19 cellular contexts compared by ENCODE assay signal in the genomic region with DNA sequence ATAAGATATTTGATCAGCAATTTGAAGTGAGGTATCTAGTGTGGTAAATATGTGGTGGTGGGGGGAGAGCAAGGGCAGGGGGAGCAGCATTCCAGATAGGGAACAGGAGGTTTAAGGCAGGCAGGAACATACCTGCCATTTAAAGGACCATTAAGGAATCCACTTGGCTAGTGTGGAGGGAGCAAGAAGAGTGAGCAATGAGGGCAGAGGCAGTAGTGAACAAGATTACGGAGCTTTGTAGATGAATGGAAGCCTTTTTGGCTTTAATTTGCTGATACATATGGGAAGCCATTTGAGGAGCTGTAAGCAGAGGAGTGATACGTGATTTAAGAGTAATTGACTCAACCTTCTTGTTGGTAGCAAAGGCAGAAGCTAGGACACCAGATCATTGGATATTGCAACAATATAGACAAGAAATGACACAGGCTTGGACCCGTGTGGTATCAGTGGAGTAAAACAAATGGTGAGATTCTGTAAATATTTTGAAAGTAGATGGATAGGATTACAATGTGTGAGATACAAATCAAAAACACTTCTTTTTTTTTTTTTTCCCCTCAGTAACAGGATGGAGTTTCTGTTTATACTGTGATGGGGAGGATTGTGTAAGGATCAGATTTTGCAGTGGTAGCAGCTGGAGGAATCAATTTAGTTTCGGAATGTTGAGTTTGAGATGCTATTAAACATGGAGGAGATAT.
"Had no signal": no experiment of that assay in that cellular context is flagged by ENCODE, and none has a peak within 500 bp of the region (broad histone marks: within the 10 kb centered on the region; RNA-seq: fewer than 3 reads in every experiment).

No MANE protein-coding gene starts in this region.

- H3K9me3 ChIP-seq: body of pancreas, esophagus squamous epithelium, testis, upper lobe of left lung had no signal

- H3K36me3 ChIP-seq: upper lobe of left lung had no signal

- H3K9ac ChIP-seq: parathyroid adenoma had no signal

- DNase-seq: activated B cell treated with CpG ODN at 0.5 μM for 24 hours; activated CD4-positive, alpha-beta memory T cell treated with anti-CD3 and anti-CD28 coated beads for 36 hours; activated CD4-positive, alpha-beta T cell treated with anti-CD3 and anti-CD28 coated beads for 4 hours; activated T-cell treated with anti-CD3 and anti-CD28 coated beads for 4 hours; body of pancreas; effector memory CD8-positive, alpha-beta T cell; esophagus squamous epithelium; foreskin melanocyte; hypothalamus; stimulated activated CD4-positive, alpha-beta T cell treated with anti-CD3 and anti-CD28 coated beads, Interleukin-4, amount 100 ng/mL, for 24 hours; T-helper 1 cell; T-helper 9 cell; testis; upper lobe of left lung had no signal

- ATAC-seq: body of pancreas; effector memory CD8-positive, alpha-beta T cell; natural killer cell treated with Interleukin-12 subunit alpha and Interleukin-12 subunit beta and Interleukin-15 and Interleukin-18, amount 100 ng/mL, for 72 hours; sciatic nerve; stimulated activated effector memory CD8-positive, alpha-beta T cell treated with anti-CD3 and anti-CD28 coated beads, Interleukin-12 subunit alpha, Interleukin-12 subunit beta, amount 100 ng/mL, for 72 hours had no signal

- H3K27ac ChIP-seq: body of pancreas, esophagus squamous epithelium, parathyroid adenoma, testis had no signal

- H3K27me3 ChIP-seq: body of pancreas, esophagus squamous epithelium, testis, upper lobe of left lung had no signal

- H3K4me3 ChIP-seq: body of pancreas, esophagus squamous epithelium, testis, upper lobe of left lung had no signal

- H3K4me1 ChIP-seq: esophagus squamous epithelium, testis had no signal

- FAIRE-seq: keratinocyte had no signal
